Comparison of ENCODE assay signal across 12 cellular contexts in the genomic region with DNA sequence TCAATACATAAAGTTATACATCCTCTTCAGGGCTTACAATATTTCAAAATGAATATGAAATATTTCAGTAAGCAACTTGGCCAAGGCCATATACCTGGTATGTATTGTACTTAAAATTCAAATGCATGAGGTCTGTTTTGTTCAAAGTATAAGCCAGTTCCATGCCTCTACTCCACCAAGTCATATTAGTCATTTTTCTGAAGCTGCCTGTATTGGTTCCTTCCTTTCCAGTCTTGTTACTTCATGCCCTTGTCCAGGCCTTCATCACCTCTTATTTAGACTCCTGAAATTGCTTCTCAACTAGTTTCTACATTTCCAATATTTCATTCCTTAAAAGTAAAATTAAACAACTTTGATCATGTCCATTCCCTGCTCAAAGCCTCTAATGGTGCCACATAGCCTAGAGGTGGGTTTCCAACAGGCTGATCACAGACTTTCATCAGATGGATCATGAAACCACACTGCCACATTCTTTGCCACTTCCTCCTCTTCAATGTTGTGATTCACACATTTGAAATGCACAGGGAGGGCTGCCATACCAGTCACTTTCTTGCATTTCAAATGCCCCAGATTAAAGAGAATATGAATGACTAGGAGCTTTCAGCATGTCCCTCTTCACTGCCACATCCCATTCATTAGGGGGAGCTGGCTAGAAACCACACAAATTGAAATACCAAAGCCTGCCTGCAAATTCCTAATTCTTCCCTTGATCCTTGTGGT.
DNase-seq lines count a peak whose midpoint lies in the region; ATAC-seq and TF ChIP-seq lines count a peak whose summit lies in the region.
"Had no signal": no experiment of that assay in that cellular context is flagged by ENCODE, and none has a peak within 500 bp of the region (broad histone marks: within the 10 kb centered on the region; RNA-seq: fewer than 3 reads in every experiment).

No MANE protein-coding gene starts in this region.

- TF ChIP-seq CTCF in BJ (IDR thresholded peaks at IDR 0.05; ENCODE audit: insufficient read depth, low read depth, low read length) (peak; percentile 21; the same call in 1 of the 2 replicates), upper lobe of right lung (IDR thresholded peaks at IDR 0.05) (no peak)

- H3K36me3 ChIP-seq in BJ (ENCODE audit: control insufficient read depth, insufficient read depth, low read length) (no peaks in the 10 kb centered on the region), adipocyte (ENCODE audit: control insufficient read depth, insufficient read depth, low read length, severe bottlenecking) (no peaks in the 10 kb centered on the region), iPS DF 6.9 (ENCODE audit: control insufficient read depth, insufficient read depth, low read length) (no peaks in the 10 kb centered on the region), upper lobe of right lung (no peaks in the 10 kb centered on the region)

- intact Hi-C loops in right cardiac atrium (cut with DNase I), result no loop called here
- intact Hi-C loops in upper lobe of right lung (cut with DNase I), result no loop called here

- POLR2A ChIA-PET in BJ (lab: Charles Lee), result no interaction called here

- H3K4me3 ChIP-seq in BJ (ENCODE audit: low read depth, low read length) (no peak overlapping the region), adipocyte (ENCODE audit: low read length) (no peak overlapping the region), iPS DF 6.9 (ENCODE audit: low read length) (no peak overlapping the region), right cardiac atrium (ENCODE audit: low read length) (no peak overlapping the region), upper lobe of right lung (no peak overlapping the region)

- H3K4me1 ChIP-seq in adipocyte (ENCODE audit: control insufficient read depth, insufficient read depth, low read length), result peaks cover 4% of the 10 kb centered on the region
- H3K4me1 ChIP-seq in iPS DF 6.9 (ENCODE audit: control insufficient read depth, insufficient read depth, low read length), result no peaks in the 10 kb centered on the region
- H3K4me1 ChIP-seq in right cardiac atrium (ENCODE audit: control insufficient read depth, insufficient read depth, low read length), result no peaks in the 10 kb centered on the region
- peaks cover 3% of the 10 kb centered on the region for H3K4me1 ChIP-seq in upper lobe of right lung

- DNase-seq in BJ (ENCODE audit: low read depth) (peak; percentile 16), LoVo (ENCODE audit: low spot score) (peak; percentile 41), adipocyte (ENCODE audit: low read depth) (peak; percentile 67), iPS DF 6.9 (ENCODE audit: low read depth, low spot score) (peak; percentile 7), right cardiac atrium (no peak), upper lobe of right lung (no peak)
- DNase-seq: NCI-H446 treated with DMSO at 0.1 percent for 48 hours; stimulated activated CD4-positive, alpha-beta T cell treated with anti-CD3 and anti-CD28 coated beads, Interleukin-12 subunit alpha, Interleukin-12 subunit beta, amount 100 ng/mL, for 4 hours; stimulated activated naive B cell treated with anti-CD40 and anti-IgM and Interleukin-4, amounts not matched to agents 10 μg/mL and 1 μg/mL and 100 μg/mL, for 72 hours had no signal

- ATAC-seq in HG03095 (IDR thresholded peaks at IDR 0.05; ENCODE audit: unreplicated experiment), result no peak
- no peak for ATAC-seq in right cardiac atrium
- ATAC-seq in upper lobe of right lung, result no peak
- ATAC-seq in HG02623 (IDR thresholded peaks at IDR 0.05; ENCODE audit: unreplicated experiment), result no peak
- ATAC-seq: HepG2; stimulated activated naive B cell treated with anti-CD40 and anti-IgM and Interleukin-4, amounts not matched to agents 10 μg/mL and 1 μg/mL and 100 μg/mL, for 72 hours had no signal

- H3K9me3 ChIP-seq in adipocyte (ENCODE audit: control insufficient read depth, low read length) (peaks cover 6% of the 10 kb centered on the region), iPS DF 6.9 (ENCODE audit: control insufficient read depth, insufficient read depth, low read length) (no peaks in the 10 kb centered on the region), right cardiac atrium (ENCODE audit: control insufficient read depth, low read length) (no peaks in the 10 kb centered on the region), upper lobe of right lung (no peaks in the 10 kb centered on the region)

- CTCF ChIA-PET in BJ (lab: Yijun Ruan, JAX), result interaction anchor here (1.6 kb wide), 1 partner anchor 10 kb away, joined by 3 read pairs; no protein-coding TSS in a partner anchor

- H3K27ac ChIP-seq in iPS DF 6.9 (ENCODE audit: low read length) (no peak overlapping the region), right cardiac atrium (ENCODE audit: low read length) (no peak overlapping the region), upper lobe of right lung (no peak overlapping the region)

- H3K27me3 ChIP-seq in BJ (ENCODE audit: control insufficient read depth, insufficient read depth, low read length), result no peaks in the 10 kb centered on the region
- no peaks in the 10 kb centered on the region for H3K27me3 ChIP-seq in adipocyte (replicated peaks; ENCODE audit: control insufficient read depth, insufficient read depth, low read length)
- H3K27me3 ChIP-seq in iPS DF 6.9 (ENCODE audit: control insufficient read depth, insufficient read depth, low read length), result no peaks in the 10 kb centered on the region
- H3K27me3 ChIP-seq in right cardiac atrium (ENCODE audit: control insufficient read depth, insufficient read depth), result no peaks in the 10 kb centered on the region
- H3K27me3 ChIP-seq in upper lobe of right lung, result no peaks in the 10 kb centered on the region

- no peak overlapping the region for H3K9ac ChIP-seq in adipocyte (ENCODE audit: low read length)

Comparison
In these comparisons a context has a peak if more than half of its experiments do, and no peak if none do; other contexts are left out.
1. DNase-seq: peak in BJ (single experiment), LoVo (single experiment), adipocyte (single experiment) and iPS DF 6.9 (single experiment); none in right cardiac atrium (0 of 3) and upper lobe of right lung (single experiment).